Comparison of ENCODE assay signal across 12 cellular contexts in genomic region chr6:16657768-16658167, GRCh38.
DNase-seq lines count a peak whose midpoint lies in the region; ATAC-seq and TF ChIP-seq lines count a peak whose summit lies in the region.
"Had no signal": no experiment of that assay in that cellular context is flagged by ENCODE, and none has a peak within 500 bp of the region (broad histone marks: within the 10 kb centered on the region; RNA-seq: fewer than 3 reads in every experiment).

No MANE protein-coding gene starts in this region.

- H3K36me3 Mint-ChIP-seq in activated T-cell treated with anti-CD3 and anti-CD28 coated beads, Interleukin-2, amount 50 U/mL, for 4 hours (ENCODE audit: insufficient read depth) = peaks cover 25% of the 10 kb centered on the region

- H3K4me1 Mint-ChIP-seq in activated T-cell treated with anti-CD3 and anti-CD28 coated beads, Interleukin-2, amount 50 U/mL, for 4 hours (ENCODE audit: low read depth) = peaks cover 72% of the 10 kb centered on the region

- TF ChIP-seq CTCF in omental fat pad (IDR thresholded peaks at IDR 0.05) = no peak

- peak; percentile 71 to 73 for ATAC-seq in activated T-cell treated with anti-CD3 and anti-CD28 coated beads, Interleukin-2, amount 50 U/mL, for 4 hours
- ATAC-seq in GM21360 (IDR thresholded peaks at IDR 0.05; ENCODE audit: unreplicated experiment) = peak; percentile 59
- peak; percentile 45 for ATAC-seq in HG03565 (IDR thresholded peaks at IDR 0.05; ENCODE audit: unreplicated experiment)
- no peak for ATAC-seq in omental fat pad (ENCODE audit: low FRiP score)

- H3K4me3 Mint-ChIP-seq in activated T-cell treated with anti-CD3 and anti-CD28 coated beads, Interleukin-2, amount 50 U/mL, for 4 hours = peak overlapping the region; percentile 66
- H3K4me3 Mint-ChIP-seq: brain had no signal

- H3K27me3 Mint-ChIP-seq in activated T-cell treated with anti-CD3 and anti-CD28 coated beads, Interleukin-2, amount 50 U/mL, for 4 hours (ENCODE audit: low read depth) = no peaks in the 10 kb centered on the region

- no peak for DNase-seq in activated T-cell treated with anti-CD3 and anti-CD28 coated beads, Interleukin-2, amount 50 U/mL, for 4 hours
- DNase-seq in activated T-cell treated with anti-CD3 and anti-CD28 coated beads for 4 hours (no peak), pons (ENCODE audit: low spot score) (peak; percentile 51), NCI-H1930 (lab: John Stamatoyannopoulos, UW) (no peak), omental fat pad (ENCODE audit: low spot score) (no peak), NCI-H1092 (lab: John Stamatoyannopoulos, UW) (no peak)
- DNase-seq: left ventricle myocardium inferior, NCI-H226, PC-9 had no signal

- H3K9me3 Mint-ChIP-seq in activated T-cell treated with anti-CD3 and anti-CD28 coated beads, Interleukin-2, amount 50 U/mL, for 4 hours = no peaks in the 10 kb centered on the region
